21 cellular contexts compared by ENCODE assay signal in the genomic region with DNA sequence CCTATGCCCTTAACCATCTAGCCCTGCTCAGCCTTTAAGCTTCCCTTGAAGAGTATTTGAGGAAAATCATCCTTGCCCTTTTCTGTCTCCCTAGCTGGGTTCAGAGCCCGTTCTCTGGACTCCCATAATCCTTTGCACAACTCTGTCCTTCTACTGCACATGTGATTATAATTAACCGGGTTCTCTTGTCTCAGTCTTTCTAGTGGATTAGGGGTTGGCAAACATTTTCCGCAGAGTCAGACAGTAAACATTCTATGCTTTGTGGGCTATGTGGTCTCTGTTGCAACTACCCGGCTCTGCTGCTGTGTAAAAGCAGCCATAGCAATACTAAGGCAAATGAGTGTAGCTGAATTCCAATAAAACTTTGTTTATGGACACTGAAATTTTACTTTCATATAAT.
A peak's percentile ranks its signal among the peaks of the same experiment; 100 is the strongest.
DNase-seq lines count a peak whose midpoint lies in the region; ATAC-seq and TF ChIP-seq lines count a peak whose summit lies in the region.
"Had no signal": no experiment of that assay in that cellular context is flagged by ENCODE, and none has a peak within 500 bp of the region (broad histone marks: within the 10 kb centered on the region; RNA-seq: fewer than 3 reads in every experiment).

No MANE protein-coding gene starts in this region.

- peaks cover 6% of the 10 kb centered on the region for H3K4me1 Mint-ChIP-seq in activated naive CD8-positive, alpha-beta T cell treated with anti-CD3 and anti-CD28 coated beads, Interleukin-2, amount 10 ng/mL, durations not matched to agents 7 days and 5 days
- peaks cover 15% of the 10 kb centered on the region for H3K4me1 Mint-ChIP-seq in activated naive CD8-positive, alpha-beta T cell treated with anti-CD3 and anti-CD28 coated beads, Interleukin-2, amount 50 U/mL, for 24 hours

- no peak overlapping the region for H3K27ac ChIP-seq in fibroblast of lung (ENCODE audit: insufficient read depth, low read length)
- H3K27ac ChIP-seq: gastrocnemius medialis, tibial nerve, VCaP had no signal

- H2AFZ ChIP-seq in fibroblast of lung (ENCODE audit: low read length), result no peak overlapping the region

- no peak overlapping the region for H3K4me2 ChIP-seq in fibroblast of lung (ENCODE audit: extremely low read depth, insufficient read depth, low read length)

- no peaks in the 10 kb centered on the region for H4K20me1 ChIP-seq in fibroblast of lung (ENCODE audit: control insufficient read depth, extremely low read depth, insufficient read depth, low read length)

- no peaks in the 10 kb centered on the region for H3K9me3 ChIP-seq in fibroblast of lung (ENCODE audit: control insufficient read depth, insufficient read depth, low read depth, low read length)
- H3K9me3 ChIP-seq: gastrocnemius medialis, HAP-1, tibial nerve had no signal

- peaks cover 28% of the 10 kb centered on the region for H3K36me3 Mint-ChIP-seq in activated naive CD8-positive, alpha-beta T cell treated with anti-CD3 and anti-CD28 coated beads, Interleukin-2, amount 10 ng/mL, durations not matched to agents 7 days and 5 days
- H3K36me3 Mint-ChIP-seq in activated naive CD8-positive, alpha-beta T cell treated with anti-CD3 and anti-CD28 coated beads, Interleukin-2, amount 50 U/mL, for 24 hours (ENCODE audit: low read depth), result peaks cover 27% of the 10 kb centered on the region

- no peaks in the 10 kb centered on the region for H3K27me3 ChIP-seq in fibroblast of lung (ENCODE audit: control insufficient read depth, insufficient read depth, low read length)
- H3K27me3 ChIP-seq: gastrocnemius medialis, tibial nerve had no signal

- H3K9me3 Mint-ChIP-seq in activated naive CD8-positive, alpha-beta T cell treated with anti-CD3 and anti-CD28 coated beads, Interleukin-2, amount 10 ng/mL, durations not matched to agents 7 days and 5 days, result peaks cover 6% of the 10 kb centered on the region
- H3K9me3 Mint-ChIP-seq in activated naive CD8-positive, alpha-beta T cell treated with anti-CD3 and anti-CD28 coated beads, Interleukin-2, amount 50 U/mL, for 24 hours, result peaks cover 5% of the 10 kb centered on the region
- H3K9me3 Mint-ChIP-seq: memory B cell had no signal

- H3K36me3 ChIP-seq in fibroblast of lung (ENCODE audit: control insufficient read depth, insufficient read depth, low read length), result no peaks in the 10 kb centered on the region
- H3K36me3 ChIP-seq: HAP-1 had no signal

- no peak overlapping the region for H3K9ac ChIP-seq in fibroblast of lung (ENCODE audit: insufficient read depth, low read length)

- peak overlapping the region; percentile 66 for H3K27ac Mint-ChIP-seq in activated naive CD8-positive, alpha-beta T cell treated with anti-CD3 and anti-CD28 coated beads, Interleukin-2, amount 10 ng/mL, durations not matched to agents 7 days and 5 days
- H3K27ac Mint-ChIP-seq in activated naive CD8-positive, alpha-beta T cell treated with anti-CD3 and anti-CD28 coated beads, Interleukin-2, amount 50 U/mL, for 24 hours, result no peak overlapping the region
- H3K27ac Mint-ChIP-seq: activated naive CD4-positive, alpha-beta T cell treated with anti-CD3 and anti-CD28 coated beads for 36 hours; memory B cell had no signal

- H3K79me2 ChIP-seq in fibroblast of lung (ENCODE audit: control insufficient read depth, insufficient read depth, low read length), result no peaks in the 10 kb centered on the region

- no peaks in the 10 kb centered on the region for H3K27me3 Mint-ChIP-seq in activated naive CD8-positive, alpha-beta T cell treated with anti-CD3 and anti-CD28 coated beads, Interleukin-2, amount 10 ng/mL, durations not matched to agents 7 days and 5 days
- H3K27me3 Mint-ChIP-seq in activated naive CD8-positive, alpha-beta T cell treated with anti-CD3 and anti-CD28 coated beads, Interleukin-2, amount 50 U/mL, for 24 hours, result no peaks in the 10 kb centered on the region
- H3K27me3 Mint-ChIP-seq: memory B cell had no signal

- no peak for DNase-seq in activated naive CD8-positive, alpha-beta T cell treated with anti-CD3 and anti-CD28 coated beads, Interleukin-2, amount 10 ng/mL, durations not matched to agents 7 days and 5 days
- DNase-seq in activated naive CD8-positive, alpha-beta T cell treated with anti-CD3 and anti-CD28 coated beads, Interleukin-2, amount 50 U/mL, for 24 hours, result no peak
- DNase-seq in MV-4-11 (lab: John Stamatoyannopoulos, UW) (peak; percentile 88), fibroblast of lung (ENCODE audit: low read depth in 2 of 2) (peak; percentile 19 to 24), stromal cell of bone marrow (ENCODE audit: low read depth) (peak; percentile 18), hepatic stellate cell (ENCODE audit: low spot score) (no peak), NCI-H146 treated with DMSO at 0.1 percent for 48 hours (lab: John Stamatoyannopoulos, UW; ENCODE audit: unreplicated experiment) (no peak), CD1c-positive myeloid dendritic cell (ENCODE audit: extremely low spot score) (no peak)
- DNase-seq: activated naive CD4-positive, alpha-beta T cell treated with anti-CD3 and anti-CD28 coated beads for 36 hours; DMS53; effector CD8-positive, alpha-beta T cell; gastrocnemius medialis; NCI-H1417 treated with DMSO at 0.1 percent for 48 hours; OCI-M1; stimulated activated CD4-positive, alpha-beta T cell treated with anti-CD3 and anti-CD28 coated beads, Interleukin-4, amount 100 ng/mL, for 4 hours had no signal

- POLR2A ChIA-PET in activated naive CD8-positive, alpha-beta T cell treated with anti-CD3 and anti-CD28 coated beads, Interleukin-2, amount 10 ng/mL, durations not matched to agents 7 days and 5 days (lab: Charles Lee), result no interaction called here

- H3K4me1 ChIP-seq in fibroblast of lung (ENCODE audit: control insufficient read depth, extremely low read depth, insufficient read depth, low read length), result no peaks in the 10 kb centered on the region
- H3K4me1 ChIP-seq: HAP-1, tibial nerve had no signal

- no peak for TF ChIP-seq CTCF in fibroblast of lung (conservative IDR thresholded peaks at IDR 0.05 in 1 of 2, IDR thresholded peaks at IDR 0.05 in 1 of 2; ENCODE audit: low read depth in 1 of 2, low read length in 2 of 2)

- H3K4me3 ChIP-seq in fibroblast of lung (replicated peaks in 1 of 4; ENCODE audit: control extremely low read depth in 1 of 4, insufficient read depth in 1 of 4, low read depth in 3 of 4, low read length in 4 of 4), result no peak overlapping the region
- H3K4me3 ChIP-seq: gastrocnemius medialis, HAP-1, tibial nerve had no signal

- no peak overlapping the region for H3K4me3 Mint-ChIP-seq in activated naive CD8-positive, alpha-beta T cell treated with anti-CD3 and anti-CD28 coated beads, Interleukin-2, amount 10 ng/mL, durations not matched to agents 7 days and 5 days
- H3K4me3 Mint-ChIP-seq in activated naive CD8-positive, alpha-beta T cell treated with anti-CD3 and anti-CD28 coated beads, Interleukin-2, amount 50 U/mL, for 24 hours, result no peak overlapping the region
- H3K4me3 Mint-ChIP-seq: activated naive CD4-positive, alpha-beta T cell treated with anti-CD3 and anti-CD28 coated beads for 36 hours; memory B cell had no signal

- ATAC-seq in activated naive CD8-positive, alpha-beta T cell treated with anti-CD3 and anti-CD28 coated beads, Interleukin-2, amount 10 ng/mL, durations not matched to agents 7 days and 5 days (ENCODE audit: low read depth), result no peak
- no peak for ATAC-seq in activated naive CD8-positive, alpha-beta T cell treated with anti-CD3 and anti-CD28 coated beads, Interleukin-2, amount 50 U/mL, for 24 hours
- ATAC-seq: gastrocnemius medialis, sciatic nerve, SK-N-SH treated with all-trans-retinoic acid at 6 μM for 48 hours had no signal

Comparison
In these comparisons a context has a peak if more than half of its experiments do, and no peak if none do; other contexts are left out.
1. DNase-seq: peak in MV-4-11 (single experiment), fibroblast of lung (2 of 2) and stromal cell of bone marrow (single experiment); none in activated naive CD8-positive, alpha-beta T cell treated with anti-CD3 and anti-CD28 coated beads, Interleukin-2, amount 10 ng/mL, durations not matched to agents 7 days and 5 days (single experiment), activated naive CD8-positive, alpha-beta T cell treated with anti-CD3 and anti-CD28 coated beads, Interleukin-2, amount 50 U/mL, for 24 hours (single experiment), hepatic stellate cell (single experiment), NCI-H146 treated with DMSO at 0.1 percent for 48 hours (single experiment) and CD1c-positive myeloid dendritic cell (single experiment).